ENCODE assay signal across 24 cellular contexts in genomic region chr1:237232501-237232900, GRCh38.
"Had no signal": no experiment of that assay in that cellular context is flagged by ENCODE, and none has a peak within 500 bp of the region (broad histone marks: within the 10 kb centered on the region; RNA-seq: fewer than 3 reads in every experiment).

No MANE protein-coding gene starts in this region.

- H3K4me1 Mint-ChIP-seq: activated CD4-positive, alpha-beta T cell treated with anti-CD3 and anti-CD28 coated beads, Interleukin-2, amount 10 ng/mL, durations not matched to agents 7 days and 5 days; activated T-helper 17 cell treated with anti-CD3 and anti-CD28 coated beads, Interleukin-2, amount 50 U/mL, for 72 hours; T-helper 17 cell had no signal

- H3K4me3 ChIP-seq: PC-9 had no signal

- H2AFZ ChIP-seq: PC-9 had no signal

- FAIRE-seq: astrocyte had no signal

- DNase-seq: activated CD4-positive, alpha-beta memory T cell treated with anti-CD3 and anti-CD28 coated beads for 36 hours; activated CD4-positive, alpha-beta T cell treated with anti-CD3 and anti-CD28 coated beads, Interleukin-2, amount 10 ng/mL, durations not matched to agents 7 days and 5 days; activated CD4-positive, CD25-positive, alpha-beta regulatory T cell; activated CD8-positive, alpha-beta memory T cell treated with anti-CD3 and anti-CD28 coated beads for 24 hours; activated gamma-delta T cell; activated naive CD4-positive, alpha-beta T cell treated with anti-CD3 and anti-CD28 coated beads for 36 hours; activated T-cell treated with anti-CD3 and anti-CD28 coated beads, Interleukin-2, amount 50 U/mL, for 4 hours; amygdala; Kasumi-1; KBM-7; NCI-H1105 treated with DMSO at 0.1 percent for 48 hours; NCI-H1930; NCI-H2107; NCI-H2171 treated with DMSO at 0.1 percent for 48 hours; NCI-H226; NCI-H526; PC-9; SIG-M5; T-helper 17 cell; T-helper 9 cell had no signal

- H3K4me2 ChIP-seq: PC-9 had no signal

- H3K9me3 Mint-ChIP-seq: activated CD4-positive, alpha-beta memory T cell treated with anti-CD3 and anti-CD28 coated beads for 36 hours; activated CD4-positive, alpha-beta T cell treated with anti-CD3 and anti-CD28 coated beads, Interleukin-2, amount 10 ng/mL, durations not matched to agents 7 days and 5 days; activated naive CD4-positive, alpha-beta T cell treated with anti-CD3 and anti-CD28 coated beads for 36 hours; activated T-cell treated with anti-CD3 and anti-CD28 coated beads, Interleukin-2, amount 50 U/mL, for 4 hours; activated T-helper 17 cell treated with anti-CD3 and anti-CD28 coated beads, Interleukin-2, amount 50 U/mL, for 72 hours; brain had no signal

- H3K36me3 Mint-ChIP-seq: activated CD4-positive, alpha-beta memory T cell treated with anti-CD3 and anti-CD28 coated beads for 36 hours; activated naive CD8-positive, alpha-beta T cell; brain had no signal

- ATAC-seq: activated T-cell treated with anti-CD3 and anti-CD28 coated beads, Interleukin-2, amount 50 U/mL, for 4 hours; activated T-helper 17 cell treated with anti-CD3 and anti-CD28 coated beads, Interleukin-2, amount 50 U/mL, for 72 hours; T-helper 17 cell had no signal

- H3K27ac ChIP-seq: PC-9 had no signal

- H3K4me3 Mint-ChIP-seq: activated CD4-positive, alpha-beta memory T cell treated with anti-CD3 and anti-CD28 coated beads for 36 hours; activated CD4-positive, alpha-beta T cell treated with anti-CD3 and anti-CD28 coated beads, Interleukin-2, amount 10 ng/mL, durations not matched to agents 7 days and 5 days; activated naive CD4-positive, alpha-beta T cell treated with anti-CD3 and anti-CD28 coated beads for 36 hours; activated naive CD8-positive, alpha-beta T cell; activated T-cell treated with anti-CD3 and anti-CD28 coated beads, Interleukin-2, amount 50 U/mL, for 4 hours; activated T-helper 17 cell treated with anti-CD3 and anti-CD28 coated beads, Interleukin-2, amount 50 U/mL, for 72 hours; brain; T-helper 17 cell had no signal

- H3K27ac Mint-ChIP-seq: activated CD4-positive, alpha-beta memory T cell treated with anti-CD3 and anti-CD28 coated beads for 36 hours; activated CD4-positive, alpha-beta T cell treated with anti-CD3 and anti-CD28 coated beads, Interleukin-2, amount 10 ng/mL, durations not matched to agents 7 days and 5 days; activated naive CD4-positive, alpha-beta T cell treated with anti-CD3 and anti-CD28 coated beads for 36 hours; activated naive CD8-positive, alpha-beta T cell; activated T-helper 17 cell treated with anti-CD3 and anti-CD28 coated beads, Interleukin-2, amount 50 U/mL, for 72 hours; brain; T-helper 17 cell had no signal
